ENCODE assay signal across 17 cellular contexts in the genomic region with DNA sequence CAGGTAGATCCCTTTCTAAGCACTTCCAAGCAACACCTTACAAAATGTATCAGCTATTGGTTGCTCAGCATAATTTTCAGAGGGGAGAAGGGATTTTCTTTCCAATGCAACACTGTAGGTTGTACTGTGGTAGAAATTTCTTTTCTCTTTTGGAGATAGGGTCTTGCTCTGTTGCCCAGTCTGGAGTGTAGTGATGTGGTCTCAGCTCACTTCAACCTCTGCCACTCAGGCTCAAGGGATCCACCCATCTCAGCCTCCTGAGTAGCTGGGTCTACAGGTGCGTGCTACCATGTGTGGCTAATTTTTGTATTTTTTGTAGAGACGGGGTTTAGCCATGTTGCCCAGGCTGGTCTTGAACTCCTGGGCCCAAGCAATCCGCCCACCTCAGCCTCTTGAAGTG. TPM values are rescaled to one million over a fixed set of nuclear protein-coding genes. Genes with fewer than 3 reads are reported as not detected.
DNase-seq lines count a peak whose midpoint lies in the region; ATAC-seq, FAIRE-seq and TF ChIP-seq lines count a peak whose summit lies in the region.
"Had no signal": no experiment of that assay in that cellular context is flagged by ENCODE, and none has a peak within 500 bp of the region (broad histone marks: within the 10 kb centered on the region; RNA-seq: fewer than 3 reads in every experiment).

No MANE protein-coding gene starts in this region.

- peak overlapping the region; percentile 76 for H2AK5ac ChIP-seq in mesenchymal stem cell (ENCODE audit: low read length, severe bottlenecking)

- H3K4me3 ChIP-seq in ACC112 (ENCODE audit: low read depth, low read length) (no peak overlapping the region), K562 (no peak overlapping the region), mesenchymal stem cell (ENCODE audit: insufficient read depth in 1 of 2, low read depth in 1 of 2, low read length in 2 of 2) (no peak overlapping the region)
- H3K4me3 ChIP-seq: GM23338 had no signal

- H3K79me1 ChIP-seq in mesenchymal stem cell (replicated peaks; ENCODE audit: low read length, poor library complexity, severe bottlenecking) = no peaks in the 10 kb centered on the region

- peak overlapping the region in 1 of 2 experiments; percentile 51 for H3K14ac ChIP-seq in mesenchymal stem cell (ENCODE audit: low read length in 2 of 2)

- no peak overlapping the region; the same call in 1 of the 2 replicates for H3K4me2 ChIP-seq in K562 (ENCODE audit: insufficient read depth, low read length)
- H3K4me2 ChIP-seq in mesenchymal stem cell (ENCODE audit: low read length, poor library complexity, severe bottlenecking) = no peak overlapping the region
- H3K4me2 ChIP-seq: GM23338 had no signal

- ATAC-seq in K562 = no peak
- no peak for ATAC-seq in GM19452 (IDR thresholded peaks at IDR 0.05; ENCODE audit: unreplicated experiment)
- ATAC-seq: GM23338, HepG2 had no signal

- peak overlapping the region; percentile 91 for H4K8ac ChIP-seq in mesenchymal stem cell (ENCODE audit: low read length)

- H2AFZ ChIP-seq in ACC112 (ENCODE audit: low read length, unreplicated experiment) (no peak overlapping the region), K562 (ENCODE audit: low read depth, low read length) (no peak overlapping the region), mesenchymal stem cell (ENCODE audit: low read depth, low read length) (no peak overlapping the region)
- H2AFZ ChIP-seq: GM23338 had no signal

- H3K79me2 ChIP-seq in ACC112 (ENCODE audit: control insufficient read depth, insufficient read depth, low read length, unreplicated experiment) (no peaks in the 10 kb centered on the region), K562 (ENCODE audit: control insufficient read depth, insufficient read depth, low read length) (no peaks in the 10 kb centered on the region)

- H2BK120ac ChIP-seq in mesenchymal stem cell (ENCODE audit: low read depth, low read length) = peak overlapping the region; percentile 82

- no TSS peak for BruUV-seq in K562 (replicated peaks; lab: Mats Ljungman, UMichigan)

- H3K23ac ChIP-seq in mesenchymal stem cell (ENCODE audit: low read length in 2 of 2) = no peak overlapping the region

- in situ Hi-C loops in K562 (cut with MboI) = no loop called here

- no peak for TF ChIP-seq EP300 in K562 (IDR thresholded peaks at IDR 0.05; ENCODE audit: low read length)

- no peaks in the 10 kb centered on the region for H3K9me3 Mint-ChIP-seq in HFFc6
- H3K9me3 Mint-ChIP-seq: CD4-positive, alpha-beta T cell; GM23338; H9 had no signal

- H3K27ac Mint-ChIP-seq in HFFc6 = peak overlapping the region; percentile 84
- H3K27ac Mint-ChIP-seq: CD4-positive, alpha-beta T cell; GM23338; H9 had no signal

- H3K9me3 ChIP-seq in K562 (replicated peaks; ENCODE audit: control insufficient read depth, insufficient read depth, low read depth, low read length) (no peaks in the 10 kb centered on the region), mesenchymal stem cell (ENCODE audit: control insufficient read depth, low read length) (no peaks in the 10 kb centered on the region)

- TF ChIP-seq CTCF in HFFc6 (IDR thresholded peaks at IDR 0.05) (no peak), K562 (IDR thresholded peaks at IDR 0.05 in 2 of 3, conservative IDR thresholded peaks at IDR 0.05 in 1 of 3; ENCODE audit: insufficient read depth in 2 of 3, low read depth in 1 of 3, low read length in 3 of 3) (no peak)

- DNase-seq in HFFc6 (no peak), K562 (ENCODE audit: extremely low read depth in 1 of 4, low spot score in 3 of 4) (no peak), mesenchymal stem cell (no peak), kidney tubule cell (ENCODE audit: low spot score) (no peak), NCI-H446 (lab: John Stamatoyannopoulos, UW) (no peak)
- no peak for DNase-seq in activated effector memory CD4-positive, alpha-beta T cell treated with Interleukin-2 at 50 U/mL for 16 hours
- DNase-seq: 8988T; Calu3; CD4-positive, alpha-beta T cell; DMS 273 treated with DMSO at 0.1 percent for 48 hours; H9 had no signal

- H3K9ac ChIP-seq in K562 (ENCODE audit: insufficient read depth in 1 of 2, low read depth in 2 of 2, low read length in 2 of 2) (no peak overlapping the region), mesenchymal stem cell (ENCODE audit: low read length) (no peak overlapping the region)

- 44% methylated on average over 2 of the region's 3 CpGs for WGBS in K562 (ENCODE audit: insufficient coverage, low coverage, missing lambda C conversion rate)
- WGBS in mesenchymal stem cell = 61% methylated on average over 2 of the region's 3 CpGs

- H3K27ac ChIP-seq in ACC112 (ENCODE audit: low read depth, low read length) (peak overlapping the region; percentile 31; the same call in 1 of the 2 replicates), K562 (ENCODE audit: extremely low read depth, low read depth, low read length) (no peak overlapping the region), mesenchymal stem cell (ENCODE audit: low read length, poor library complexity, severe bottlenecking) (peak overlapping the region; percentile 94)

- peak overlapping the region; percentile 87 for H4K91ac ChIP-seq in mesenchymal stem cell (ENCODE audit: low read length)

- peak overlapping the region; percentile 68 to 94 for H3K4ac ChIP-seq in mesenchymal stem cell (ENCODE audit: low read depth in 1 of 2, low read length in 2 of 2)

- no peak for TF ChIP-seq POLR2A in K562 (conservative IDR thresholded peaks at IDR 0.05)

- TF ChIP-seq RAD21 in K562 (CRISPR knock-in tag; conservative IDR thresholded peaks at IDR 0.05 in 1 of 2, IDR thresholded peaks at IDR 0.05 in 1 of 2) = no peak

- H2BK5ac ChIP-seq in mesenchymal stem cell (ENCODE audit: low read depth, low read length, poor library complexity, severe bottlenecking) = no peak overlapping the region

- peaks cover 39% of the 10 kb centered on the region for H3K4me1 Mint-ChIP-seq in HFFc6 (ENCODE audit: low read depth)

- peaks cover 5% of the 10 kb centered on the region for H3K4me1 ChIP-seq in ACC112 (ENCODE audit: control insufficient read depth, insufficient read depth, low read length, unreplicated experiment)
- peaks cover 0 to 7% of the 10 kb centered on the region in 2 experiments; a peak in 3 of 5 replicates for H3K4me1 ChIP-seq in K562 (replicated peaks in 1 of 2; ENCODE audit: control insufficient read depth in 2 of 2, insufficient read depth in 2 of 2, low read length in 2 of 2)
- peaks cover 6% of the 10 kb centered on the region for H3K4me1 ChIP-seq in mesenchymal stem cell (ENCODE audit: control insufficient read depth, insufficient read depth, low read depth, low read length)

- H3K36me3 Mint-ChIP-seq in HFFc6 (ENCODE audit: low read depth) = no peaks in the 10 kb centered on the region

- no peaks in the 10 kb centered on the region for H3K9me1 ChIP-seq in K562 (ENCODE audit: control insufficient read depth, insufficient read depth, low read length)

- H4K20me1 ChIP-seq in K562 (replicated peaks; ENCODE audit: control insufficient read depth, insufficient read depth, low read length) = no peaks in the 10 kb centered on the region

- intact Hi-C loops in K562 (cut with micrococcal nuclease) = no loop called here

- H3K36me3 ChIP-seq in ACC112 (ENCODE audit: insufficient read depth, low read length) = no peaks in the 10 kb centered on the region
- H3K36me3 ChIP-seq in K562 (ENCODE audit: control insufficient read depth, insufficient read depth, low read length) = no peaks in the 10 kb centered on the region
- no peaks in the 10 kb centered on the region for H3K36me3 ChIP-seq in mesenchymal stem cell (ENCODE audit: control insufficient read depth in 1 of 2, insufficient read depth in 2 of 2, low read depth in 1 of 2, low read length in 2 of 2)

- peak overlapping the region; percentile 82 to 95 for H3K18ac ChIP-seq in mesenchymal stem cell (ENCODE audit: low read depth in 1 of 2, low read length in 2 of 2)

- H2BK15ac ChIP-seq in mesenchymal stem cell (ENCODE audit: low read depth, poor library complexity, severe bottlenecking) = no peak overlapping the region

- no peaks in the 10 kb centered on the region for H3K27me3 Mint-ChIP-seq in HFFc6 (ENCODE audit: insufficient read depth)

- H2BK12ac ChIP-seq in mesenchymal stem cell (ENCODE audit: low read length in 2 of 2) = peak overlapping the region; percentile 90 to 99

- H3K4me3 Mint-ChIP-seq in HFFc6 = peak overlapping the region; percentile 49
- H3K4me3 Mint-ChIP-seq: CD4-positive, alpha-beta T cell; GM23338; H9 had no signal

- CTCF ChIA-PET in K562 (lab: Yijun Ruan, JAX; ENCODE audit: low intra/inter-chr PET ratio) = interaction anchor here (0.6 kb wide), 1 partner anchor 224 kb away, joined by 3 read pairs; a partner anchor contains a TSS

- FAIRE-seq in K562 (lab: Jason Lieb, UNC) = no peak
- FAIRE-seq: HepG2 had no signal

- H3K27me3 ChIP-seq in ACC112 (ENCODE audit: insufficient read depth, low read length) = no peaks in the 10 kb centered on the region
- H3K27me3 ChIP-seq in K562 (ENCODE audit: control insufficient read depth in 2 of 2, insufficient read depth in 2 of 2, low read length in 2 of 2) = no peaks in the 10 kb centered on the region
- no peaks in the 10 kb centered on the region for H3K27me3 ChIP-seq in mesenchymal stem cell (ENCODE audit: control insufficient read depth in 1 of 2, insufficient read depth in 1 of 2, low read length in 2 of 2)

- POLR2A ChIA-PET in K562 (lab: Yijun Ruan, JAX) = no interaction called here

RNA-seq across cellular contexts. Expression of a gene that starts 16.3 kb away (rescaled TPM):
- total RNA-seq in HFFc6 (2021; fragmentation: NEBNext Ultra II Directional; extraction: Animal tissue kit (Norgen Biotek cat#: 25700)) = under 1 TPM; 0.35 to 0.89 (median 0.56) TPM
- total RNA-seq in K562 (2011; cell fraction: chromatin; rRNA removed; ENCODE audit: low replicate concordance) = 1.6 and 7.8 TPM in 2 replicates
- 1.5 and 2.0 TPM in 2 replicates for total RNA-seq in K562 (2011; cell fraction: nucleolus; rRNA removed)
- total RNA-seq in K562 (2011; cell fraction: nucleoplasm; rRNA removed) = 3.7 and 4.1 TPM in 2 replicates
- 0.45 TPM in 2 replicates for total RNA-seq in K562 (2014; rRNA removed)
- total RNA-seq in K562 (2014; rRNA removed; fragmentation: Illumina TruSeq; extraction: Trizol) = 0.44 and 1.1 TPM in 2 replicates
- 0.23 and 0.29 TPM in 2 replicates for total RNA-seq in K562 (2015; rRNA removed; fragmentation: Illumina TruSeq; extraction: Trizol)
- total RNA-seq in K562 (2021) = 1.3 and 1.7 TPM in 2 replicates
- polyA plus RNA-seq in K562 (2011; rRNA removed) = 1.4 and 1.7 TPM in 2 replicates
- polyA plus RNA-seq in K562 (2011; cell fraction: cytosol; rRNA removed) = 0.03 and 0.24 TPM in 2 replicates
- polyA plus RNA-seq in K562 (2011; cell fraction: nucleus; rRNA removed) = 0.82 and 1.4 TPM in 2 replicates
- 0.42 and 0.53 TPM in 2 replicates for polyA plus RNA-seq in K562 (2012)
- 0.65 and 0.69 TPM in 2 replicates for polyA plus RNA-seq in K562 (2014; fragmentation: Illumina TruSeq; extraction: Trizol)
- under 1 TPM in 1 of 2 experiments, not detected in 1; 0.17 TPM for polyA plus RNA-seq in K562 (2014; fragmentation: Nextera tagmentation; extraction: Ambion mirVana)
- 0.24 and 0.42 TPM in 2 replicates for polyA plus RNA-seq in K562 (2014; rRNA removed)
- polyA minus RNA-seq in K562 (2011; rRNA and poly(A)+ RNA removed) = 2.1 and 2.6 TPM in 2 replicates
- 0.86 and 1.2 TPM in 2 replicates for polyA minus RNA-seq in K562 (2011; cell fraction: cytosol; rRNA and poly(A)+ RNA removed)
- polyA minus RNA-seq in K562 (2011; cell fraction: nucleus; rRNA and poly(A)+ RNA removed) = 2.0 and 3.7 TPM in 2 replicates
- 0.23 TPM for polyA plus RNA-seq in mesenchymal stem cell (2013, experiment 1 of 2)
- 0.29 TPM for polyA plus RNA-seq in mesenchymal stem cell (2013, experiment 2 of 2)
- total RNA-seq: Calu3, H9, HepG2 had no signal
- polyA plus RNA-seq: HepG2 had no signal

RNA-seq across cellular contexts. Expression of a gene that starts 24.0 kb away (rescaled TPM):
- total RNA-seq in HFFc6 (2021; fragmentation: NEBNext Ultra II Directional; extraction: Animal tissue kit (Norgen Biotek cat#: 25700)) = 10 to 100 TPM; 12.0 to 15.3 (median 13.3) TPM
- total RNA-seq in K562 (2011; cell fraction: chromatin; rRNA removed; ENCODE audit: low replicate concordance) = 3.4 and 5.0 TPM in 2 replicates
- 2.8 TPM in 2 replicates for total RNA-seq in K562 (2011; cell fraction: nucleolus; rRNA removed)
- total RNA-seq in K562 (2011; cell fraction: nucleoplasm; rRNA removed) = 2.8 and 3.2 TPM in 2 replicates
- total RNA-seq in K562 (2014; rRNA removed) (4.2 and 5.7 TPM in 2 replicates), K562 (2014; rRNA removed; fragmentation: Illumina TruSeq; extraction: Trizol) (0.80 and 0.98 TPM in 2 replicates), K562 (2015; rRNA removed; fragmentation: Illumina TruSeq; extraction: Trizol) (1.3 and 1.4 TPM in 2 replicates), K562 (2021) (3.9 TPM in 2 replicates)
- polyA plus RNA-seq in K562 (2011; rRNA removed) (1.1 and 1.4 TPM in 2 replicates), K562 (2014; fragmentation: Illumina TruSeq; extraction: Trizol) (1.5 and 2.1 TPM in 2 replicates), K562 (2014; fragmentation: Nextera tagmentation; extraction: Ambion mirVana) (under 1 TPM; 0.03 to 0.08 TPM), K562 (2014; rRNA removed) (2.1 and 2.8 TPM in 2 replicates)
- polyA plus RNA-seq in K562 (2011; cell fraction: cytosol; rRNA removed) = 1.2 and 3.1 TPM in 2 replicates
- 3.4 and 6.9 TPM in 2 replicates for polyA plus RNA-seq in K562 (2011; cell fraction: nucleus; rRNA removed)
- polyA plus RNA-seq in K562 (2012) = 1.4 and 2.6 TPM in 2 replicates
- 0.69 and 0.91 TPM in 2 replicates for polyA minus RNA-seq in K562 (2011; rRNA and poly(A)+ RNA removed)
- 2.2 and 2.4 TPM in 2 replicates for polyA minus RNA-seq in K562 (2011; cell fraction: cytosol; rRNA and poly(A)+ RNA removed)
- polyA minus RNA-seq in K562 (2011; cell fraction: nucleus; rRNA and poly(A)+ RNA removed) = 1.3 and 1.6 TPM in 2 replicates
- polyA plus RNA-seq in mesenchymal stem cell (2013, experiment 1 of 2) = 10.0 TPM
- polyA plus RNA-seq in mesenchymal stem cell (2013, experiment 2 of 2) = 9.5 TPM
- polyA plus RNA-seq: HepG2 had no signal

RNA-seq across cellular contexts. Expression of a gene that starts 38.8 kb away (rescaled TPM):
- total RNA-seq in HFFc6 (2021; fragmentation: NEBNext Ultra II Directional; extraction: Animal tissue kit (Norgen Biotek cat#: 25700)) = not detected
- 0.19 and 0.33 TPM in 2 replicates for total RNA-seq in K562 (2011; cell fraction: chromatin; rRNA removed; ENCODE audit: low replicate concordance)
- not detected in 2 replicates for total RNA-seq in K562 (2011; cell fraction: nucleolus; rRNA removed)
- not detected in 2 replicates for total RNA-seq in K562 (2011; cell fraction: nucleoplasm; rRNA removed)
- total RNA-seq in K562 (2014; rRNA removed) (not detected in 2 replicates), K562 (2014; rRNA removed; fragmentation: Illumina TruSeq; extraction: Trizol) (0.19 TPM in 1 of 2 replicates, not detected in the other), K562 (2015; rRNA removed; fragmentation: Illumina TruSeq; extraction: Trizol) (0.15 TPM in 1 of 2 replicates, not detected in the other), K562 (2021) (0.11 TPM in 1 of 2 replicates, not detected in the other)
- polyA plus RNA-seq in K562 (2011; rRNA removed) (0.24 and 0.49 TPM in 2 replicates), K562 (2014; fragmentation: Illumina TruSeq; extraction: Trizol) (0.18 TPM in 1 of 2 replicates, not detected in the other), K562 (2014; fragmentation: Nextera tagmentation; extraction: Ambion mirVana) (under 1 TPM; 0.03 to 0.06 TPM), K562 (2014; rRNA removed) (0.07 and 0.15 TPM in 2 replicates)
- 0.25 TPM in 1 of 2 replicates, not detected in the other for polyA plus RNA-seq in K562 (2011; cell fraction: cytosol; rRNA removed)
- 0.27 and 0.74 TPM in 2 replicates for polyA plus RNA-seq in K562 (2011; cell fraction: nucleus; rRNA removed)
- 0.08 and 0.32 TPM in 2 replicates for polyA plus RNA-seq in K562 (2012)
- 0.45 TPM in 1 of 2 replicates, not detected in the other for polyA minus RNA-seq in K562 (2011; rRNA and poly(A)+ RNA removed)
- not detected in 2 replicates for polyA minus RNA-seq in K562 (2011; cell fraction: cytosol; rRNA and poly(A)+ RNA removed)
- polyA minus RNA-seq in K562 (2011; cell fraction: nucleus; rRNA and poly(A)+ RNA removed) = 0.13 TPM in 1 of 2 replicates, not detected in the other
- polyA plus RNA-seq in mesenchymal stem cell (2013, experiment 1 of 2) = 0.07 TPM
- 0.03 TPM for polyA plus RNA-seq in mesenchymal stem cell (2013, experiment 2 of 2)
- total RNA-seq: Calu3; CD4-positive, alpha-beta T cell; Daoy; GM23338 had no signal
- polyA plus RNA-seq: BJ, GM23338 had no signal

RNA-seq across cellular contexts. Expression of a gene that starts 57.3 kb away (rescaled TPM):
- not detected for total RNA-seq in HFFc6 (2021; fragmentation: NEBNext Ultra II Directional; extraction: Animal tissue kit (Norgen Biotek cat#: 25700))
- 44.7 and 63.1 TPM in 2 replicates for total RNA-seq in K562 (2011; cell fraction: chromatin; rRNA removed; ENCODE audit: low replicate concordance)
- total RNA-seq in K562 (2011; cell fraction: nucleolus; rRNA removed) = 47.8 and 49.7 TPM in 2 replicates
- total RNA-seq in K562 (2011; cell fraction: nucleoplasm; rRNA removed) = 53.6 and 55.5 TPM in 2 replicates
- total RNA-seq in K562 (2014; rRNA removed) = 14.9 and 18.4 TPM in 2 replicates
- 3.9 and 5.0 TPM in 2 replicates for total RNA-seq in K562 (2014; rRNA removed; fragmentation: Illumina TruSeq; extraction: Trizol)
- 6.7 and 7.5 TPM in 2 replicates for total RNA-seq in K562 (2015; rRNA removed; fragmentation: Illumina TruSeq; extraction: Trizol)
- total RNA-seq in K562 (2021) = 18.3 and 18.5 TPM in 2 replicates
- 11.2 and 25.4 TPM in 2 replicates for polyA plus RNA-seq in K562 (2011; rRNA removed)
- polyA plus RNA-seq in K562 (2011; cell fraction: cytosol; rRNA removed) = 18.2 and 21.2 TPM in 2 replicates
- 170 and 177 TPM in 2 replicates for polyA plus RNA-seq in K562 (2011; cell fraction: nucleus; rRNA removed)
- 19.4 and 33.2 TPM in 2 replicates for polyA plus RNA-seq in K562 (2012)
- polyA plus RNA-seq in K562 (2014; fragmentation: Illumina TruSeq; extraction: Trizol) = 7.5 and 8.3 TPM in 2 replicates
- 1 to 10 TPM in 1 of 2 experiments, under 1 TPM in 1; 0.24 to 1.2 TPM for polyA plus RNA-seq in K562 (2014; fragmentation: Nextera tagmentation; extraction: Ambion mirVana)
- 19.0 and 22.2 TPM in 2 replicates for polyA plus RNA-seq in K562 (2014; rRNA removed)
- 4.1 and 4.2 TPM in 2 replicates for polyA minus RNA-seq in K562 (2011; rRNA and poly(A)+ RNA removed)
- 5.7 and 7.6 TPM in 2 replicates for polyA minus RNA-seq in K562 (2011; cell fraction: cytosol; rRNA and poly(A)+ RNA removed)
- polyA minus RNA-seq in K562 (2011; cell fraction: nucleus; rRNA and poly(A)+ RNA removed) = 14.1 and 22.0 TPM in 2 replicates
- polyA plus RNA-seq in mesenchymal stem cell (2013, experiment 1 of 2) = 1.9 TPM
- 1.9 TPM for polyA plus RNA-seq in mesenchymal stem cell (2013, experiment 2 of 2)
